ENCODE assay signal across 18 cellular contexts in genomic region chr15:86082619-86083377, GRCh38. TPM values are rescaled to one million over a fixed set of nuclear protein-coding genes. Genes with fewer than 3 reads are reported as not detected.
DNase-seq lines count a peak whose midpoint lies in the region; ATAC-seq lines count a peak whose summit lies in the region.
"Had no signal": no experiment of that assay in that cellular context is flagged by ENCODE, and none has a peak within 500 bp of the region (broad histone marks: within the 10 kb centered on the region; RNA-seq: fewer than 3 reads in every experiment).

No MANE protein-coding gene starts in this region.

- DNase-seq in DMS79 treated with DMSO at 0.1 percent for 48 hours (lab: John Stamatoyannopoulos, UW) (peak; percentile 32), M059J (ENCODE audit: low read depth) (peak; percentile 1), SIG-M5 (lab: John Stamatoyannopoulos, UW) (no peak), NCI-H345 treated with DMSO at 0.1 percent for 48 hours (lab: John Stamatoyannopoulos, UW; ENCODE audit: unreplicated experiment) (no peak), epidermal melanocyte (ENCODE audit: insufficient read length, low spot score) (no peak)
- DNase-seq in central memory CD4-positive, alpha-beta T cell, result peak; percentile 0
- DNase-seq in naive thymus-derived CD8-positive, alpha-beta T cell, result peak in 1 of 10 donors; percentile 2
- DNase-seq: kidney, mucosa of descending colon, NCI-H1436, small intestine had no signal

- peak overlapping the region in 6 of 10 donors; percentile 8 to 50 (median 23) for H3K4me3 Mint-ChIP-seq in naive thymus-derived CD8-positive, alpha-beta T cell
- H3K4me3 Mint-ChIP-seq: stimulated activated naive CD8-positive, alpha-beta T cell treated with anti-CD3 and anti-CD28 coated beads, Interleukin-15, Interleukin-2, amounts not matched to agents 100 ng/mL and 50 ng/mL, for 24 hours; T-helper 1 cell treated with Interleukin-12 subunit alpha and Interleukin-12 subunit beta and Interleukin-4 antibody, amounts not matched to agents 30 μg/mL and 1 μg/mL, for 36 hours had no signal

- peaks cover 2 to 24% (median 10%) of the 10 kb centered on the region in 5 donors for H3K27me3 Mint-ChIP-seq in naive thymus-derived CD8-positive, alpha-beta T cell

- no peaks in the 10 kb centered on the region for H3K9me3 Mint-ChIP-seq in naive thymus-derived CD8-positive, alpha-beta T cell
- H3K9me3 Mint-ChIP-seq: stimulated activated naive CD8-positive, alpha-beta T cell treated with anti-CD3 and anti-CD28 coated beads, Interleukin-15, Interleukin-2, amounts not matched to agents 100 ng/mL and 50 ng/mL, for 24 hours; T-helper 1 cell treated with Interleukin-12 subunit alpha and Interleukin-12 subunit beta and Interleukin-4 antibody, amounts not matched to agents 30 μg/mL and 1 μg/mL, for 36 hours had no signal

- POLR2A ChIA-PET in naive thymus-derived CD8-positive, alpha-beta T cell (lab: Charles Lee), result no interaction called here

- ATAC-seq in naive thymus-derived CD8-positive, alpha-beta T cell, result peak in 1 of 2 donors; percentile 54
- no peak for ATAC-seq in GM18870 (IDR thresholded peaks at IDR 0.05; ENCODE audit: unreplicated experiment)
- ATAC-seq: activated CD4-positive, CD25-positive, alpha-beta regulatory T cell treated with anti-CD3 and anti-CD28 coated beads, Interleukin-2, amount 50 U/mL, for 24 hours; mucosa of descending colon had no signal

- no peaks in the 10 kb centered on the region for H3K36me3 Mint-ChIP-seq in naive thymus-derived CD8-positive, alpha-beta T cell

- H3K4me1 Mint-ChIP-seq in naive thymus-derived CD8-positive, alpha-beta T cell, result peaks cover 0 to 29% (median 15%) of the 10 kb centered on the region in 4 donors

- no peak overlapping the region for H3K27ac Mint-ChIP-seq in naive thymus-derived CD8-positive, alpha-beta T cell
- H3K27ac Mint-ChIP-seq: stimulated activated naive CD8-positive, alpha-beta T cell treated with anti-CD3 and anti-CD28 coated beads, Interleukin-15, Interleukin-2, amounts not matched to agents 100 ng/mL and 50 ng/mL, for 24 hours; T-helper 1 cell treated with Interleukin-12 subunit alpha and Interleukin-12 subunit beta and Interleukin-4 antibody, amounts not matched to agents 30 μg/mL and 1 μg/mL, for 36 hours had no signal

RNA-seq across cellular contexts. Expression of gene AGBL1, which starts 3.1 kb away (rescaled TPM):
- not detected in 2 replicates for total RNA-seq in M059J (2014; rRNA removed; shearing (Covaris generic))
- not detected for total RNA-seq in naive thymus-derived CD8-positive, alpha-beta T cell
- not detected for polyA plus RNA-seq in naive thymus-derived CD8-positive, alpha-beta T cell
- total RNA-seq: epithelial cell of proximal tubule, kidney, osteoblast had no signal
- polyA plus RNA-seq: BJ had no signal

Comparison
In these comparisons a context has a peak if more than half of its experiments do, and no peak if none do; other contexts are left out.
1. DNase-seq: peak in DMS79 treated with DMSO at 0.1 percent for 48 hours (single experiment), M059J (single experiment) and central memory CD4-positive, alpha-beta T cell (single experiment); none in SIG-M5 (single experiment), NCI-H345 treated with DMSO at 0.1 percent for 48 hours (single experiment) and epidermal melanocyte (single experiment).